Comparison of ENCODE assay signal across 20 cellular contexts in genomic region chr20:49367113-49367512, GRCh38.
"Had no signal": no experiment of that assay in that cellular context is flagged by ENCODE, and none has a peak within 500 bp of the region (broad histone marks: within the 10 kb centered on the region; RNA-seq: fewer than 3 reads in every experiment).

No MANE protein-coding gene starts in this region.

- H3K4me1 ChIP-seq: esophagus squamous epithelium, pancreas, prostate gland, right atrium auricular region had no signal

- H3K9me3 ChIP-seq: esophagus squamous epithelium, mucosa of descending colon, neutrophil, pancreas, prostate gland, right atrium auricular region, sigmoid colon, stomach, tibial artery had no signal

- H3K27me3 ChIP-seq: pancreas, right atrium auricular region, sigmoid colon, tibial artery had no signal

- H3K36me3 ChIP-seq: esophagus squamous epithelium, neutrophil, pancreas, prostate gland, right atrium auricular region, sigmoid colon, stomach, tibial artery had no signal

- H3K4me3 ChIP-seq: coronary artery, esophagus squamous epithelium, mucosa of descending colon, pancreas, prostate gland, right atrium auricular region, sigmoid colon, stomach, tibial artery had no signal

- DNase-seq: dermis blood vessel endothelial cell; effector memory CD8-positive, alpha-beta T cell; erythroblast; esophagus squamous epithelium; foreskin melanocyte; head of caudate nucleus; mesenchymal stem cell; mucosa of descending colon; naive B cell; pancreas; sigmoid colon; stimulated activated CD4-positive, alpha-beta T cell treated with anti-CD3 and anti-CD28 coated beads, Interleukin-2, amount 100 ng/mL, for 24 hours; stimulated activated CD4-positive, alpha-beta T cell treated with anti-CD3 and anti-CD28 coated beads, Interleukin-4, amount 100 ng/mL, for 24 hours; stimulated activated naive CD4-positive, alpha-beta T cell treated with Interleukin-2 at 50 U/mL for 16 hours; stomach; tibial artery had no signal

- H3K27ac ChIP-seq: coronary artery, neutrophil, pancreas, prostate gland, right atrium auricular region, sigmoid colon, stomach, tibial artery had no signal
